1 cellular context compared by ENCODE assay signal in genomic region chr10:50322075-50322474, GRCh38.
TF ChIP-seq lines count a peak whose summit lies in the region.

No MANE protein-coding gene starts in this region.

TF ChIP-seq in HepG2, 621 proteins besides CTCF, POLR2A, EP300 and RAD21 (continued from another document):
- TF ChIP-seq, protein P1, sequence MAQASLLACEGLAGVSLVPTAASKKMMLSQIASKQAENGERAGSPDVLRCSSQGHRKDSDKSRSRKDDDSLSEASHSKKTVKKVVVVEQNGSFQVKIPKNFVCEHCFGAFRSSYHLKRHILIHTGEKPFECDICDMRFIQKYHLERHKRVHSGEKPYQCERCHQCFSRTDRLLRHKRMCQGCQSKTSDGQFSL (CRISPR knock-in tag; IDR thresholded peaks at IDR 0.05) = no peak
- TF ChIP-seq ZBTB40 (IDR thresholded peaks at IDR 0.05) (no peak), ZBTB40 (CRISPR knock-in tag; IDR thresholded peaks at IDR 0.05) (no peak), ZNF652 (CRISPR knock-in tag; IDR thresholded peaks at IDR 0.05; ENCODE audit: borderline replicate concordance, low read depth) (no peak), RXRA (CRISPR knock-in tag; IDR thresholded peaks at IDR 0.05) (no peak), ASH2L (IDR thresholded peaks at IDR 0.05; ENCODE audit: insufficient read length, low read depth, low read length) (no peak), ZNF749 (CRISPR knock-in tag; IDR thresholded peaks at IDR 0.05; ENCODE audit: borderline replicate concordance) (no peak), ATF1 (CRISPR knock-in tag; IDR thresholded peaks at IDR 0.05) (no peak), ZNF570 (CRISPR knock-in tag; IDR thresholded peaks at IDR 0.05; ENCODE audit: borderline replicate concordance) (no peak), ZNF274 (CRISPR knock-in tag; IDR thresholded peaks at IDR 0.05) (no peak), SIX4 (CRISPR knock-in tag; IDR thresholded peaks at IDR 0.05) (no peak), ZNF121 (CRISPR knock-in tag; IDR thresholded peaks at IDR 0.05) (no peak)
- TF ChIP-seq, protein P2, sequence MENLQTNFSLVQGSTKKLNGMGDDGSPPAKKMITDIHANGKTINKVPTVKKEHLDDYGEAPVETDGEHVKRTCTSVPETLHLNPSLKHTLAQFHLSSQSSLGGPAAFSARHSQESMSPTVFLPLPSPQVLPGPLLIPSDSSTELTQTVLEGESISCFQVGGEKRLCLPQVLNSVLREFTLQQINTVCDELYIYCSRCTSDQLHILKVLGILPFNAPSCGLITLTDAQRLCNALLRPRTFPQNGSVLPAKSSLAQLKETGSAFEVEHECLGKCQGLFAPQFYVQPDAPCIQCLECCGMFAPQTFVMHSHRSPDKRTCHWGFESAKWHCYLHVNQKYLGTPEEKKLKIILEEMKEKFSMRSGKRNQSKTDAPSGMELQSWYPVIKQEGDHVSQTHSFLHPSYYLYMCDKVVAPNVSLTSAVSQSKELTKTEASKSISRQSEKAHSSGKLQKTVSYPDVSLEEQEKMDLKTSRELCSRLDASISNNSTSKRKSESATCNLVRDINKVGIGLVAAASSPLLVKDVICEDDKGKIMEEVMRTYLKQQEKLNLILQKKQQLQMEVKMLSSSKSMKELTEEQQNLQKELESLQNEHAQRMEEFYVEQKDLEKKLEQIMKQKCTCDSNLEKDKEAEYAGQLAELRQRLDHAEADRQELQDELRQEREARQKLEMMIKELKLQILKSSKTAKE (CRISPR knock-in tag; IDR thresholded peaks at IDR 0.05; ENCODE audit: borderline replicate concordance) = no peak
TF ChIP-seq in HepG2: peak in this region for 0.
